6 cellular contexts compared by ENCODE assay signal in the genomic region with DNA sequence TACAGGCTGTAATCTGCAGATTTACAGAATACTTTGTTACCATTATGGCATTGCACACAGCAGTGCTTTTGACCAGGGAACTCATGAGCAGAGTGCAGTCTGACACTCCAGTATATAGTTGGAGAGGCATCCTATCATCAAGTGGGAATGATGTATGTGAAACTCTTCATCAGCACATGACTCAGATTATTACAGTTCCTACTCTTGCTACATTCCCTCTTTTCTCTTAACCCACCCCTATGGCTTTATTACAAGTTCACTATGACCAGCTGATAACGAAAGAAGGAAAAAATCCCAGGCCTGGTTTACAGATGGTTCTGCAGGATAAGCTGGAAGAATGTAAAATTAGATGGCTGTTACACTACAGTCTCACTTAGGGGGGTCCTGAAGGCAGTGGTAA.
"Had no signal": no experiment of that assay in that cellular context is flagged by ENCODE, and none has a peak within 500 bp of the region (broad histone marks: within the 10 kb centered on the region; RNA-seq: fewer than 3 reads in every experiment).

No MANE protein-coding gene starts in this region.

- H3K27ac ChIP-seq: GM23248 had no signal

- H3K9ac ChIP-seq: GM23248 had no signal

- ATAC-seq: K562 had no signal

- H2AFZ ChIP-seq: GM23248 had no signal

- H3K4me3 ChIP-seq: GM23248, K562 had no signal

- DNase-seq: GM23248, GOT3, H7, HCEC 1CT, IMR-90 had no signal
